In genomic region chr2:229910832-229911412, GRCh38 we compare ENCODE assay signal across 8 cellular contexts. TPM values are rescaled to one million over a fixed set of nuclear protein-coding genes. Genes with fewer than 3 reads are reported as not detected.
DNase-seq lines count a peak whose midpoint lies in the region; FAIRE-seq and TF ChIP-seq lines count a peak whose summit lies in the region.

No MANE protein-coding gene starts in this region.

- peak overlapping the region; percentile 2 for H3K4me3 Mint-ChIP-seq in activated T-cell treated with anti-CD3 and anti-CD28 coated beads, Interleukin-2, amount 50 U/mL, for 24 hours

- peak; percentile 86 for FAIRE-seq in H54 (lab: Jason Lieb, UNC)

- H3K4me1 ChIP-seq in uterus: peaks cover 0 to 12% of the 10 kb centered on the region in 2 donors

- no peaks in the 10 kb centered on the region for H3K9me3 ChIP-seq in uterus

- H3K36me3 Mint-ChIP-seq in activated T-cell treated with anti-CD3 and anti-CD28 coated beads, Interleukin-2, amount 50 U/mL, for 24 hours (ENCODE audit: low read depth): peaks cover 50% of the 10 kb centered on the region

- no peak overlapping the region for H3K4me3 ChIP-seq in uterus

- H3K27ac ChIP-seq in uterus: no peak overlapping the region

- H3K27me3 ChIP-seq in uterus: no peaks in the 10 kb centered on the region

- no peak for TF ChIP-seq CTCF in uterus (IDR thresholded peaks at IDR 0.05)

- intact Hi-C loops in uterus (cut with DNase I; ENCODE audit: low total_unique reads): no loop called here

- DNase-seq in activated T-cell treated with anti-CD3 and anti-CD28 coated beads, Interleukin-2, amount 50 U/mL, for 24 hours: no peak
- no peak for DNase-seq in activated T-cell treated with anti-CD3 and anti-CD28 coated beads, Interleukin-2, amount 50 U/mL, for 1 hour
- DNase-seq in H54 (ENCODE audit: insufficient read length, low spot score) (no peak), NCI-H460 (ENCODE audit: extremely low read depth, low read depth) (peak; percentile 30), cerebellar cortex (ENCODE audit: low spot score) (peak; percentile 20), pons (ENCODE audit: low spot score) (peak; percentile 58), uterus (no peak), GF-D8 (lab: John Stamatoyannopoulos, UW) (no peak)

- TF ChIP-seq POLR2A in H54 (IDR thresholded peaks at IDR 0.05; ENCODE audit: low read depth, low read length) (no peak), uterus (IDR thresholded peaks at IDR 0.05) (no peak)

- H3K9me3 Mint-ChIP-seq in activated T-cell treated with anti-CD3 and anti-CD28 coated beads, Interleukin-2, amount 50 U/mL, for 24 hours: no peaks in the 10 kb centered on the region

- no peaks in the 10 kb centered on the region for H3K27me3 Mint-ChIP-seq in activated T-cell treated with anti-CD3 and anti-CD28 coated beads, Interleukin-2, amount 50 U/mL, for 24 hours

- H3K27ac Mint-ChIP-seq in activated T-cell treated with anti-CD3 and anti-CD28 coated beads, Interleukin-2, amount 50 U/mL, for 24 hours: peak overlapping the region; percentile 87

- H3K4me1 Mint-ChIP-seq in activated T-cell treated with anti-CD3 and anti-CD28 coated beads, Interleukin-2, amount 50 U/mL, for 24 hours (ENCODE audit: low read depth): peaks cover 69% of the 10 kb centered on the region

- H3K36me3 ChIP-seq in uterus: no peaks in the 10 kb centered on the region

RNA-seq across cellular contexts. Expression of gene TRIP12, which starts 10.9 kb away (rescaled TPM):
- total RNA-seq in NCI-H460 (2014; rRNA removed; shearing (Covaris generic)): 95.6 and 117 TPM in 2 replicates
- polyA plus RNA-seq in NCI-H460 (2014; cell fraction: nucleus; rRNA removed): 42.7 and 93.6 TPM in 2 replicates
- 100 to 1,000 TPM in 3 of 4 donors, 10 to 100 TPM in 1; 77.1 to 255 (median 197) TPM for total RNA-seq in uterus

RNA-seq across cellular contexts. Expression of gene FBXO36, which starts 11.4 kb away (rescaled TPM):
- 1.4 and 1.9 TPM in 2 replicates for total RNA-seq in NCI-H460 (2014; rRNA removed; shearing (Covaris generic))
- 0.62 and 0.76 TPM in 2 replicates for polyA plus RNA-seq in NCI-H460 (2014; cell fraction: nucleus; rRNA removed)
- total RNA-seq in uterus: 1 to 10 TPM in 3 of 4 donors, under 1 TPM in 1; 0.88 to 8.8 (median 5.4) TPM

Comparison
In these comparisons a context has a peak if more than half of its experiments do, and no peak if none do; other contexts are left out.
1. DNase-seq: peak in NCI-H460 (single experiment), cerebellar cortex (single experiment) and pons (single experiment); none in activated T-cell treated with anti-CD3 and anti-CD28 coated beads, Interleukin-2, amount 50 U/mL, for 24 hours (single experiment), activated T-cell treated with anti-CD3 and anti-CD28 coated beads, Interleukin-2, amount 50 U/mL, for 1 hour (single experiment), H54 (single experiment), uterus (0 of 2) and GF-D8 (single experiment).